ENCODE assay signal across 8 cellular contexts in the genomic region with DNA sequence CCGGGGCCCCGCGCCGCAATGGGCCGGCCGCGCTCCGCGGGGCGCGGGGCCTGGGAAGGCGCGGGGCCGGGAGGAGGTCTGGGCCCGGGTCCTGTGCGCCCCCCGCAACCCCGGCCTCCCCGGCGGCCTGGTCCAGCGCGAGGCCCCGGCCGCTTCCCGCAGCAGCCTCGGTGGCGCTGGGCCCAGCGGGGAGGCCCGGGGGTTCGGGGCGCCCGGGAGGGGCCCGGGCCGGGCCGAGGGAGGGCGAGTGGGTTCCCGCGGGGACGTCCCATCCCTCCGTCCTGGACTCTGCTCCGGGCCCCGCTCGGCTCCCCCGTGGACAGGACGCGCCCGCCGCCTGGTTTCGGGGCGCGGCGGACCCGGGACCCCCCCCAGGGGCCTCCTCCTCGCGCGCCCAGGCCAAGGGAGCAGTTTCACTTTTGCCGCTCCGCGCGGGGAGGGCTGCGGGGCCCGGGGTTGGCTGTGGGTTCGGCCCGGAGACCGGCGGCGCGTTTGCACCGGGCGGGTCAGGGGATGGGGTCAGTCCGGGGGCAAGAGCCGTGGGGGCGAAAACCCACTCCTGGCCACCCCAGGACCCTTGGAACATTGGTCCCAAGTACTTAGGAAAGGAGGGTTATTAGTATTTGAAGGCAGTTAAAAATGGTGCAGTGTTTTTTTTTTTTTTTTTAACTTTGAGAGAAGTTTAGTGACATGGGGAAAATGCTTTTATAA. TPM values are rescaled to one million over a fixed set of nuclear protein-coding genes. Genes with fewer than 3 reads are reported as not detected.
DNase-seq lines count a peak whose midpoint lies in the region; ATAC-seq, FAIRE-seq and TF ChIP-seq lines count a peak whose summit lies in the region.

No MANE protein-coding gene starts in this region.

- peaks cover 4% of the 10 kb centered on the region; the same call in 1 of the 2 replicates for H3K4me1 ChIP-seq in GM23248 (ENCODE audit: insufficient read depth)
- peaks cover 27% of the 10 kb centered on the region for H3K4me1 ChIP-seq in keratinocyte (ENCODE audit: control insufficient read depth, extremely low read depth, insufficient read depth, low read length)

- H3K4me3 ChIP-seq in GM23248 (peak overlapping the region; percentile 88), brain microvascular endothelial cell (ENCODE audit: low read depth, low read length) (peak overlapping the region; percentile 66), keratinocyte (ENCODE audit: control insufficient read depth in 2 of 3, extremely low read depth in 1 of 3, insufficient read depth in 2 of 3, low read depth in 1 of 3, low read length in 3 of 3) (peak overlapping the region; percentile 55 to 66 (median 65))

- H3K4me3 Mint-ChIP-seq in T-helper 1 cell treated with Interleukin-12 subunit alpha and Interleukin-12 subunit beta and Interleukin-4 antibody, amounts not matched to agents 30 μg/mL and 1 μg/mL, for 36 hours = peak overlapping the region; percentile 89

- peak overlapping the region; percentile 59 for H3K27ac ChIP-seq in GM23248
- H3K27ac ChIP-seq in brain microvascular endothelial cell = peak overlapping the region; percentile 63
- peak overlapping the region; percentile 60 for H3K27ac ChIP-seq in keratinocyte (ENCODE audit: control insufficient read depth, insufficient read depth, low read length)

- H3K9me3 ChIP-seq in GM23248 (ENCODE audit: low read depth) = no peaks in the 10 kb centered on the region
- H3K9me3 ChIP-seq in keratinocyte (ENCODE audit: control insufficient read depth, low read depth, low read length) = no peaks in the 10 kb centered on the region

- dilution Hi-C loops in keratinocyte (cut with MboI; ENCODE audit: extremely low pct_ligation_motif_present, low sequenced_read_pairs) = no loop called here

- H3K4me1 Mint-ChIP-seq in T-helper 1 cell treated with Interleukin-12 subunit alpha and Interleukin-12 subunit beta and Interleukin-4 antibody, amounts not matched to agents 30 μg/mL and 1 μg/mL, for 36 hours (ENCODE audit: low read depth) = peaks cover 34% of the 10 kb centered on the region

- no peaks in the 10 kb centered on the region for H3K9me3 Mint-ChIP-seq in T-helper 1 cell treated with Interleukin-12 subunit alpha and Interleukin-12 subunit beta and Interleukin-4 antibody, amounts not matched to agents 30 μg/mL and 1 μg/mL, for 36 hours

- TF ChIP-seq CTCF in brain microvascular endothelial cell (IDR thresholded peaks at IDR 0.05; ENCODE audit: low read depth, low read length, missing control alignments) = no peak
- TF ChIP-seq CTCF in keratinocyte (optimal IDR thresholded peaks at IDR 0.05 in 1 of 3, IDR thresholded peaks at IDR 0.05 in 1 of 3, conservative IDR thresholded peaks at IDR 0.05 in 1 of 3; ENCODE audit: extremely low read depth in 1 of 3, insufficient read depth in 2 of 3, low read length in 3 of 3) = no peak

- 0 out of 2 replicates have a peak, but pooled peaks cover 4% of the 10 kb centered on the region for H4K20me1 ChIP-seq in GM23248 (ENCODE audit: insufficient read depth)
- peaks cover 4% of the 10 kb centered on the region for H4K20me1 ChIP-seq in keratinocyte (ENCODE audit: control insufficient read depth, extremely low read depth, insufficient read depth, low read length)

- no peaks in the 10 kb centered on the region for H3K9me2 ChIP-seq in GM23248 (ENCODE audit: insufficient read depth)

- peaks cover 4% of the 10 kb centered on the region for H3K9me1 ChIP-seq in keratinocyte (ENCODE audit: control insufficient read depth, extremely low read depth, insufficient read depth, low read length)

- no peak for ATAC-seq in GM21717 (IDR thresholded peaks at IDR 0.05; ENCODE audit: unreplicated experiment)

- 0 out of 2 replicates have a peak, but pooled peaks cover 6% of the 10 kb centered on the region for H3F3A ChIP-seq in GM23248 (ENCODE audit: insufficient read depth)

- DNase-seq in AG08395 (ENCODE audit: low spot score) (peak; percentile 62), GM23248 (peak; percentile 66), brain microvascular endothelial cell (no peak), keratinocyte (ENCODE audit: low read depth, low spot score) (no peak), cortex of kidney (lab: John Stamatoyannopoulos, UW) (no peak)
- DNase-seq in stimulated activated CD4-positive, alpha-beta T cell treated with anti-CD3 and anti-CD28 coated beads, Interleukin-15, amount 100 ng/mL, for 24 hours = peak; percentile 66

- in situ Hi-C loops in GM23248 (cut with MboI) (loop anchor here (10.0 kb wide), 1 partner anchor 59 kb away; no protein-coding TSS in a partner anchor), brain microvascular endothelial cell (cut with HindIII; ENCODE audit: low pct_ligation_motif_present, low sequenced_read_pairs) (no loop called here)

- WGBS in GM23248 (ENCODE audit: low coverage in 1 of 2, low lambda C conversion rate in 2 of 2, missing lambda C conversion rate in 2 of 2), 2 experiments = 0 to 1% methylated on average over 15 to 46 of the region's 73 CpGs

- no peak for FAIRE-seq in keratinocyte (lab: Jason Lieb, UNC)

- peaks cover 4% of the 10 kb centered on the region; the same call in 1 of the 2 replicates for H3K27me3 ChIP-seq in GM23248 (replicated peaks; ENCODE audit: insufficient read depth)
- H3K27me3 ChIP-seq in brain microvascular endothelial cell (replicated peaks) = no peaks in the 10 kb centered on the region
- peaks cover under 1% of the 10 kb centered on the region for H3K27me3 ChIP-seq in keratinocyte (ENCODE audit: control insufficient read depth, extremely low read depth, insufficient read depth, low read length)

- H3K27me3 Mint-ChIP-seq in T-helper 1 cell treated with Interleukin-12 subunit alpha and Interleukin-12 subunit beta and Interleukin-4 antibody, amounts not matched to agents 30 μg/mL and 1 μg/mL, for 36 hours (ENCODE audit: low read depth) = no peaks in the 10 kb centered on the region

- no peaks in the 10 kb centered on the region for H3K36me3 ChIP-seq in GM23248 (ENCODE audit: low read depth)
- H3K36me3 ChIP-seq in brain microvascular endothelial cell (replicated peaks) = no peaks in the 10 kb centered on the region
- H3K36me3 ChIP-seq in keratinocyte (ENCODE audit: control insufficient read depth in 2 of 2, extremely low read depth in 1 of 2, insufficient read depth in 2 of 2, low read length in 2 of 2) = peaks cover 2 to 3% of the 10 kb centered on the region in 2 experiments

- peak overlapping the region; percentile 94 for H3K4me2 ChIP-seq in GM23248 (ENCODE audit: unreplicated experiment)
- peak overlapping the region; percentile 86 for H3K4me2 ChIP-seq in keratinocyte (ENCODE audit: control insufficient read depth, extremely low read depth, insufficient read depth, low read depth, low read length)

- H3K9ac ChIP-seq in GM23248 = peak overlapping the region; percentile 85
- H3K9ac ChIP-seq in keratinocyte (ENCODE audit: control insufficient read depth, extremely low read depth, insufficient read depth, low read length) = peak overlapping the region; percentile 77

- peaks cover 51% of the 10 kb centered on the region for H3K79me2 ChIP-seq in GM23248 (ENCODE audit: insufficient read depth)
- H3K79me2 ChIP-seq in keratinocyte (ENCODE audit: control insufficient read depth, insufficient read depth, low read length) = peaks cover 37% of the 10 kb centered on the region

- peaks cover 27% of the 10 kb centered on the region for H3K36me3 Mint-ChIP-seq in T-helper 1 cell treated with Interleukin-12 subunit alpha and Interleukin-12 subunit beta and Interleukin-4 antibody, amounts not matched to agents 30 μg/mL and 1 μg/mL, for 36 hours (ENCODE audit: low read depth)

- H3K27ac Mint-ChIP-seq in T-helper 1 cell treated with Interleukin-12 subunit alpha and Interleukin-12 subunit beta and Interleukin-4 antibody, amounts not matched to agents 30 μg/mL and 1 μg/mL, for 36 hours = peak overlapping the region; percentile 89

- H2AFZ ChIP-seq in GM23248 (peak overlapping the region; percentile 83), keratinocyte (ENCODE audit: control insufficient read depth, low read length) (peak overlapping the region; percentile 60)

RNA-seq across cellular contexts. Expression of a gene that starts 0.6 kb away (rescaled TPM):
- total RNA-seq in GM23248 (2014; rRNA removed; shearing (Covaris generic)) = 29.3 and 35.2 TPM in 2 replicates
- polyA plus RNA-seq in GM23248 (2016; fragmentation: Nextera tagmentation; extraction: Ambion mirVana) = 12.2 and 12.3 TPM in 2 replicates
- 21.6 to 23.4 TPM (median 21.7 TPM) in 3 replicates for polyA plus RNA-seq in keratinocyte
- polyA plus RNA-seq in keratinocyte (2011; ENCODE audit: low read depth) = 28.0 TPM
- polyA plus RNA-seq in keratinocyte (2011; cell fraction: cytosol; rRNA removed) = 15.5 and 22.7 TPM in 2 replicates
- 29.1 and 29.4 TPM in 2 replicates for polyA plus RNA-seq in keratinocyte (2011; cell fraction: nucleus; rRNA removed)
- polyA plus RNA-seq in keratinocyte (2012; ENCODE audit: low replicate concordance) = 17.2 and 38.7 TPM in 2 replicates
- 37.9 to 78.6 TPM (median 39.4 TPM) in 3 replicates for polyA minus RNA-seq in keratinocyte
- polyA minus RNA-seq in keratinocyte (2011; cell fraction: cytosol; rRNA and poly(A)+ RNA removed) = 41.2 TPM
- polyA minus RNA-seq in keratinocyte (2011; cell fraction: nucleus; rRNA and poly(A)+ RNA removed) = 25.7 and 38.9 TPM in 2 replicates

Comparison
In these comparisons a context has a peak if more than half of its experiments do, and no peak if none do; other contexts are left out.
1. DNase-seq: peak in AG08395 (single experiment), GM23248 (single experiment) and stimulated activated CD4-positive, alpha-beta T cell treated with anti-CD3 and anti-CD28 coated beads, Interleukin-15, amount 100 ng/mL, for 24 hours (single experiment); none in brain microvascular endothelial cell (single experiment), keratinocyte (single experiment) and cortex of kidney (single experiment).
2. Peak in every context shown above with its lines, with median percentiles within 50 percentile points of each other: H3K27ac ChIP-seq and H3K4me3 ChIP-seq.